ENCODE assay signal across 8 cellular contexts in the genomic region with DNA sequence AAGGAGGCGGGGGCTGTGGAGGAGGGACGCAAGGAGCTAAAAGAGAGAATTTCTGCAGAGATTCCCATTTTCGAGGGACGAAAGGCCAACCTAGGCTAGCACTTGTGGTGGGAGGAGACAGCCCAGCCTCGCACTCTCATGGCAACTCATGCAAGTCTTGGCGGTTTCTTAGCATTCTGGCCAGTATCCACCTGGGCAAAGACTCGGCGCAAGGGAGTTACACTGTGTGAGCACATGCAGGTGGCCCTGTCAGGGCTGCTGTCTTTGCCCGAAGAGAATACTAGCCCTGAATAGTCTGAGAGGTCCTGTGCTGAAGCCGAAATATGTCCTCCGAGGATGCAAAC. TPM values are rescaled to one million over a fixed set of nuclear protein-coding genes. Genes with fewer than 3 reads are reported as not detected.
A peak's percentile ranks its signal among the peaks of the same experiment; 100 is the strongest.
DNase-seq lines count a peak whose midpoint lies in the region; ATAC-seq, FAIRE-seq and TF ChIP-seq lines count a peak whose summit lies in the region.

No MANE protein-coding gene starts in this region.

- peaks cover 6% of the 10 kb centered on the region for H3K27me3 Mint-ChIP-seq in GM23338 (ENCODE audit: insufficient read depth, low read depth, poor library complexity)

- dilution Hi-C loops in keratinocyte (cut with MboI; ENCODE audit: extremely low pct_ligation_motif_present, low sequenced_read_pairs), result no loop called here

- H3K36me3 ChIP-seq in GM23338 (ENCODE audit: insufficient read depth), result no peaks in the 10 kb centered on the region
- H3K36me3 ChIP-seq in keratinocyte (ENCODE audit: control insufficient read depth in 2 of 2, extremely low read depth in 1 of 2, insufficient read depth in 2 of 2, low read length in 2 of 2), result no peaks in the 10 kb centered on the region
- H3K36me3 ChIP-seq in stomach smooth muscle (ENCODE audit: control insufficient read depth in 2 of 2, insufficient read depth in 2 of 2, low read length in 2 of 2), result no peaks in the 10 kb centered on the region
- H3K36me3 ChIP-seq in mucosa of descending colon (ENCODE audit: low read depth), result no peaks in the 10 kb centered on the region

- intact Hi-C loops in mucosa of descending colon (cut with DNase I, micrococcal nuclease), result no loop called here

- in situ Hi-C loops in astrocyte of the spinal cord (cut with HindIII; ENCODE audit: low sequenced_read_pairs), result no loop called here

- ATAC-seq in GM23338 (peak; percentile 78), GM21825 (IDR thresholded peaks at IDR 0.05; ENCODE audit: unreplicated experiment) (no peak), mucosa of descending colon (no peak)

- no peaks in the 10 kb centered on the region for H3F3A ChIP-seq in GM23338 (replicated peaks; ENCODE audit: low read depth)

- no peak overlapping the region for H3K9ac ChIP-seq in keratinocyte (ENCODE audit: control insufficient read depth, extremely low read depth, insufficient read depth, low read length)
- H3K9ac ChIP-seq in stomach smooth muscle (ENCODE audit: low read length in 2 of 2), result no peak overlapping the region

- no peaks in the 10 kb centered on the region for H3K9me3 ChIP-seq in keratinocyte (ENCODE audit: control insufficient read depth, low read depth, low read length)
- H3K9me3 ChIP-seq in stomach smooth muscle (ENCODE audit: control insufficient read depth in 2 of 2, low read length in 2 of 2), result no peaks in the 10 kb centered on the region
- no peaks in the 10 kb centered on the region for H3K9me3 ChIP-seq in mucosa of descending colon

- H3K9me3 Mint-ChIP-seq in GM23338, result no peaks in the 10 kb centered on the region

- H4K20me1 ChIP-seq in GM23338 (replicated peaks; ENCODE audit: insufficient read depth), result no peaks in the 10 kb centered on the region
- H4K20me1 ChIP-seq in keratinocyte (ENCODE audit: control insufficient read depth, extremely low read depth, insufficient read depth, low read length), result no peaks in the 10 kb centered on the region

- no peaks in the 10 kb centered on the region for H3K9me2 ChIP-seq in GM23338 (ENCODE audit: insufficient read depth)

- H3K4me3 Mint-ChIP-seq in GM23338, result peak overlapping the region; percentile 58

- H3K27me3 ChIP-seq in GM23338 (ENCODE audit: insufficient read depth), result peaks cover 27% of the 10 kb centered on the region
- no peaks in the 10 kb centered on the region for H3K27me3 ChIP-seq in keratinocyte (ENCODE audit: control insufficient read depth, extremely low read depth, insufficient read depth, low read length)
- peaks cover 0 to 14% of the 10 kb centered on the region in 2 donors for H3K27me3 ChIP-seq in stomach smooth muscle (ENCODE audit: control insufficient read depth in 1 of 2, insufficient read depth in 2 of 2, low read length in 2 of 2)

- no peak for FAIRE-seq in keratinocyte (lab: Jason Lieb, UNC)

- no peaks in the 10 kb centered on the region for H3K9me1 ChIP-seq in keratinocyte (ENCODE audit: control insufficient read depth, extremely low read depth, insufficient read depth, low read length)

- no peaks in the 10 kb centered on the region for H3K36me3 Mint-ChIP-seq in GM23338 (ENCODE audit: low read depth)

- H3K4me1 ChIP-seq in GM23338 (ENCODE audit: insufficient read depth) (peaks cover 4% of the 10 kb centered on the region; the same call in 1 of the 2 replicates), keratinocyte (ENCODE audit: control insufficient read depth, extremely low read depth, insufficient read depth, low read length) (no peaks in the 10 kb centered on the region), stomach smooth muscle (ENCODE audit: control insufficient read depth, insufficient read depth, low read length) (no peaks in the 10 kb centered on the region), mucosa of descending colon (ENCODE audit: low read depth) (no peaks in the 10 kb centered on the region)

- H2AFZ ChIP-seq in GM23338 (peak overlapping the region; percentile 66; the same call in 1 of the 2 replicates), keratinocyte (ENCODE audit: control insufficient read depth, low read length) (peak overlapping the region; percentile 30)

- no peak overlapping the region for H3K27ac Mint-ChIP-seq in GM23338

- H3K79me2 ChIP-seq in GM23338 (replicated peaks; ENCODE audit: insufficient read depth), result no peaks in the 10 kb centered on the region
- no peaks in the 10 kb centered on the region for H3K79me2 ChIP-seq in keratinocyte (ENCODE audit: control insufficient read depth, insufficient read depth, low read length)

- TF ChIP-seq CTCF in GM23338 (conservative IDR thresholded peaks at IDR 0.05; ENCODE audit: low read depth in 2 of 2) (no peak), astrocyte of the spinal cord (IDR thresholded peaks at IDR 0.05; ENCODE audit: low read depth, low read length) (no peak), keratinocyte (optimal IDR thresholded peaks at IDR 0.05 in 1 of 3, IDR thresholded peaks at IDR 0.05 in 1 of 3, conservative IDR thresholded peaks at IDR 0.05 in 1 of 3; ENCODE audit: extremely low read depth in 1 of 3, insufficient read depth in 2 of 3, low read length in 3 of 3) (no peak), mucosa of descending colon (IDR thresholded peaks at IDR 0.05) (no peak)

- DNase-seq in GM23338 (ENCODE audit: low spot score), result peak; percentile 36
- peak; percentile 1 for DNase-seq in astrocyte of the spinal cord (ENCODE audit: low read depth, low spot score)
- DNase-seq in keratinocyte (ENCODE audit: low read depth, low spot score), result no peak
- no peak for DNase-seq in mucosa of descending colon
- DNase-seq in Kasumi-1 (lab: John Stamatoyannopoulos, UW), result no peak
- no peak for DNase-seq in HCEC 1CT

- H3K27ac ChIP-seq in GM23338 (ENCODE audit: low read depth) (no peak overlapping the region), keratinocyte (ENCODE audit: control insufficient read depth, insufficient read depth, low read length) (no peak overlapping the region), stomach smooth muscle (ENCODE audit: low read length) (no peak overlapping the region)

- H3K4me3 ChIP-seq in GM23338, result peak overlapping the region; percentile 55
- H3K4me3 ChIP-seq in astrocyte of the spinal cord (ENCODE audit: low read depth, low read length), result peak overlapping the region; percentile 16
- H3K4me3 ChIP-seq in keratinocyte (ENCODE audit: control insufficient read depth in 2 of 3, extremely low read depth in 1 of 3, insufficient read depth in 2 of 3, low read depth in 1 of 3, low read length in 3 of 3), result no peak overlapping the region
- H3K4me3 ChIP-seq in stomach smooth muscle (ENCODE audit: low read length in 2 of 2), result peak overlapping the region; percentile 25 to 64
- no peak overlapping the region for H3K4me3 ChIP-seq in mucosa of descending colon

- H3K4me2 ChIP-seq in GM23338, result peak overlapping the region; percentile 81
- peak overlapping the region; percentile 56 for H3K4me2 ChIP-seq in keratinocyte (ENCODE audit: control insufficient read depth, extremely low read depth, insufficient read depth, low read depth, low read length)

- H3K4me1 Mint-ChIP-seq in GM23338, result peaks cover 11% of the 10 kb centered on the region; the same call in 2 of the 3 replicates

TF ChIP-seq in GM23338, 12 proteins besides CTCF, POLR2A, EP300 and RAD21 (continues in another document):
- TF ChIP-seq CREB1 (CRISPR knock-in tag; IDR thresholded peaks at IDR 0.05; ENCODE audit: low read depth) (no peak), EZH2 (IDR thresholded peaks at IDR 0.05; ENCODE audit: low read depth, unreplicated experiment) (no peak), POLR2AphosphoS5 (IDR thresholded peaks at IDR 0.05; ENCODE audit: low read depth) (no peak), EZH2phosphoT487 (IDR thresholded peaks at IDR 0.05; ENCODE audit: unreplicated experiment) (no peak), ZNF114 (CRISPR knock-in tag; IDR thresholded peaks at IDR 0.05) (no peak), JUNB (IDR thresholded peaks at IDR 0.05; ENCODE audit: unreplicated experiment) (no peak)

RNA-seq across cellular contexts. Expression of gene MCF2, which starts 15.5 kb away (rescaled TPM):
- 0.39 and 1.1 TPM in 2 replicates for total RNA-seq in GM23338 (2014; rRNA removed; shearing (Covaris generic))
- polyA plus RNA-seq in GM23338 (2016; fragmentation: Nextera tagmentation; extraction: Ambion mirVana), result 0.78 and 1.4 TPM in 2 replicates
- 0.26 to 0.75 TPM (median 0.59 TPM) in 3 replicates for polyA plus RNA-seq in keratinocyte
- polyA plus RNA-seq in keratinocyte (2011; ENCODE audit: low read depth), result not detected
- polyA plus RNA-seq in keratinocyte (2011; cell fraction: cytosol; rRNA removed), result 0.19 and 0.56 TPM in 2 replicates
- polyA plus RNA-seq in keratinocyte (2011; cell fraction: nucleus; rRNA removed), result 0.52 and 0.99 TPM in 2 replicates
- polyA plus RNA-seq in keratinocyte (2012; ENCODE audit: low replicate concordance), result 0.08 and 0.28 TPM in 2 replicates
- 0.23 to 0.45 TPM in 2 of 3 replicates, not detected in the other for polyA minus RNA-seq in keratinocyte
- not detected for polyA minus RNA-seq in keratinocyte (2011; cell fraction: cytosol; rRNA and poly(A)+ RNA removed)
- 0.39 and 0.42 TPM in 2 replicates for polyA minus RNA-seq in keratinocyte (2011; cell fraction: nucleus; rRNA and poly(A)+ RNA removed)
- total RNA-seq in mucosa of descending colon, result under 1 TPM in 2 of 3 donors, not detected in 1; 0.06 to 0.14 TPM

Comparison
In these comparisons a context has a peak if more than half of its experiments do, and no peak if none do; other contexts are left out.
1. DNase-seq: peak in GM23338 (single experiment) and astrocyte of the spinal cord (single experiment); none in keratinocyte (single experiment), mucosa of descending colon (0 of 3), Kasumi-1 (0 of 2) and HCEC 1CT (single experiment).
2. H3K4me3 ChIP-seq: peak in GM23338 (single experiment), astrocyte of the spinal cord (single experiment) and stomach smooth muscle (2 of 2); none in keratinocyte (0 of 3) and mucosa of descending colon (single experiment).